Comparison of ENCODE assay signal across 9 cellular contexts in genomic region chr1:164320780-164321683, GRCh38.
DNase-seq lines count a peak whose midpoint lies in the region; ATAC-seq and TF ChIP-seq lines count a peak whose summit lies in the region.
"Had no signal": no experiment of that assay in that cellular context is flagged by ENCODE, and none has a peak within 500 bp of the region (broad histone marks: within the 10 kb centered on the region; RNA-seq: fewer than 3 reads in every experiment).

No MANE protein-coding gene starts in this region.

- DNase-seq in brain microvascular endothelial cell (peak; percentile 4), NCI-H1694 treated with DMSO at 0.1 percent for 48 hours (lab: John Stamatoyannopoulos, UW) (no peak)
- DNase-seq in activated naive CD4-positive, alpha-beta T cell treated with Interleukin-2 at 50 U/mL for 16 hours, result no peak
- no peak for DNase-seq in activated T-cell treated with anti-CD3 and anti-CD28 coated beads, Interleukin-2, amount 50 U/mL, for 1 hour
- no peak for DNase-seq in activated CD8-positive, alpha-beta memory T cell treated with anti-CD3 and anti-CD28 coated beads, Interleukin-2, amount 10 ng/mL, durations not matched to agents 7 days and 5 days
- DNase-seq: SIG-M5 had no signal

- H3K36me3 Mint-ChIP-seq in activated CD8-positive, alpha-beta memory T cell treated with anti-CD3 and anti-CD28 coated beads, Interleukin-2, amount 10 ng/mL, durations not matched to agents 7 days and 5 days, result no peaks in the 10 kb centered on the region

- H3K4me3 ChIP-seq in HUES64 (ENCODE audit: low read length), result peak overlapping the region; percentile 53
- peak overlapping the region; percentile 36 for H3K4me3 ChIP-seq in brain microvascular endothelial cell (ENCODE audit: low read depth, low read length)
- H3K4me3 ChIP-seq in iPS-20b (ENCODE audit: low read length), result peak overlapping the region; percentile 69; the same call in 1 of the 2 replicates
- H3K4me3 ChIP-seq in skin epidermis, result peak overlapping the region; percentile 15 to 51 (median 24)

- peaks cover 8% of the 10 kb centered on the region for H3K27me3 Mint-ChIP-seq in activated CD8-positive, alpha-beta memory T cell treated with anti-CD3 and anti-CD28 coated beads, Interleukin-2, amount 10 ng/mL, durations not matched to agents 7 days and 5 days

- no peak overlapping the region for H3K27ac ChIP-seq in HUES64 (ENCODE audit: low read depth, low read length)
- no peak overlapping the region for H3K27ac ChIP-seq in brain microvascular endothelial cell
- H3K27ac ChIP-seq in iPS-20b (ENCODE audit: low read length), result no peak overlapping the region
- no peak overlapping the region for H3K27ac ChIP-seq in skin epidermis

- 6% methylated on average over 51 of the region's 55 CpGs for WGBS in HUES64

- H3K9ac ChIP-seq in HUES64 (ENCODE audit: low read depth, low read length) (peak overlapping the region; percentile 15; the same call in 1 of the 2 replicates), iPS-20b (ENCODE audit: low read depth, low read length) (no peak overlapping the region)

- H3K4me1 ChIP-seq in HUES64 (ENCODE audit: insufficient read depth, low read length) (0 out of 2 replicates have a peak, but pooled peaks cover 4% of the 10 kb centered on the region), iPS-20b (ENCODE audit: insufficient read depth, low read length) (no peaks in the 10 kb centered on the region)

- H3K9me3 ChIP-seq in HUES64 (ENCODE audit: insufficient read depth, low read depth, low read length) (no peaks in the 10 kb centered on the region), iPS-20b (ENCODE audit: insufficient read depth, low read depth, low read length) (no peaks in the 10 kb centered on the region)

- no peak for ATAC-seq in activated CD8-positive, alpha-beta memory T cell treated with anti-CD3 and anti-CD28 coated beads, Interleukin-2, amount 10 ng/mL, durations not matched to agents 7 days and 5 days

- H3K27ac Mint-ChIP-seq in activated CD8-positive, alpha-beta memory T cell treated with anti-CD3 and anti-CD28 coated beads, Interleukin-2, amount 10 ng/mL, durations not matched to agents 7 days and 5 days, result no peak overlapping the region

- in situ Hi-C loops in brain microvascular endothelial cell (cut with HindIII; ENCODE audit: low pct_ligation_motif_present, low sequenced_read_pairs), result no loop called here

- no peak overlapping the region for H3K4me3 Mint-ChIP-seq in activated CD8-positive, alpha-beta memory T cell treated with anti-CD3 and anti-CD28 coated beads, Interleukin-2, amount 10 ng/mL, durations not matched to agents 7 days and 5 days

- TF ChIP-seq CTCF in brain microvascular endothelial cell (IDR thresholded peaks at IDR 0.05; ENCODE audit: low read depth, low read length, missing control alignments), result no peak

- H3K9me3 Mint-ChIP-seq in activated CD8-positive, alpha-beta memory T cell treated with anti-CD3 and anti-CD28 coated beads, Interleukin-2, amount 10 ng/mL, durations not matched to agents 7 days and 5 days (ENCODE audit: low read depth), result peaks cover 2% of the 10 kb centered on the region

- peaks cover 31% of the 10 kb centered on the region for H3K27me3 ChIP-seq in HUES64 (ENCODE audit: insufficient read depth, low read length)
- no peaks in the 10 kb centered on the region for H3K27me3 ChIP-seq in brain microvascular endothelial cell (replicated peaks)
- H3K27me3 ChIP-seq in iPS-20b (ENCODE audit: insufficient read depth, low read length), result peaks cover 42% of the 10 kb centered on the region

- H3K36me3 ChIP-seq in HUES64 (ENCODE audit: insufficient read depth, low read length) (no peaks in the 10 kb centered on the region), brain microvascular endothelial cell (replicated peaks) (no peaks in the 10 kb centered on the region), iPS-20b (ENCODE audit: insufficient read depth, low read depth, low read length) (no peaks in the 10 kb centered on the region)

- no peaks in the 10 kb centered on the region for H3K4me1 Mint-ChIP-seq in activated CD8-positive, alpha-beta memory T cell treated with anti-CD3 and anti-CD28 coated beads, Interleukin-2, amount 10 ng/mL, durations not matched to agents 7 days and 5 days

- CTCF ChIA-PET in activated CD8-positive, alpha-beta memory T cell treated with anti-CD3 and anti-CD28 coated beads, Interleukin-2, amount 10 ng/mL, durations not matched to agents 7 days and 5 days (lab: Charles Lee), result no interaction called here
